Comparison of ENCODE assay signal across 8 cellular contexts in genomic region chr6:109794201-109794926, GRCh38.
DNase-seq lines count a peak whose midpoint lies in the region; ATAC-seq and TF ChIP-seq lines count a peak whose summit lies in the region.

No MANE protein-coding gene starts in this region.

- H3K9me3 ChIP-seq in mucosa of descending colon: no peaks in the 10 kb centered on the region

- DNase-seq in AG20443 (ENCODE audit: low spot score): peak; percentile 56
- DNase-seq in astrocyte of the spinal cord (ENCODE audit: low read depth, low spot score): peak; percentile 65
- DNase-seq in mucosa of descending colon: peak in 1 of 3 donors; percentile 8
- no peak for DNase-seq in stimulated activated CD4-positive, alpha-beta T cell treated with anti-CD3 and anti-CD28 coated beads, Interleukin-2, amount 100 ng/mL, for 24 hours
- no peak for DNase-seq in HT-29 (ENCODE audit: low spot score)
- DNase-seq in stimulated activated CD4-positive, alpha-beta T cell treated with anti-CD3 and anti-CD28 coated beads, Interleukin-4, amount 100 ng/mL, for 24 hours: no peak
- no peak for DNase-seq in posterior vena cava (ENCODE audit: low spot score)

- H3K36me3 ChIP-seq in mucosa of descending colon (ENCODE audit: low read depth): no peaks in the 10 kb centered on the region

- intact Hi-C loops in mucosa of descending colon (cut with DNase I, micrococcal nuclease): no loop called here
- intact Hi-C loops in posterior vena cava (cut with DNase I): no loop called here

- H3K4me1 ChIP-seq in mucosa of descending colon (ENCODE audit: low read depth): peaks cover 3% of the 10 kb centered on the region

- in situ Hi-C loops in astrocyte of the spinal cord (cut with HindIII; ENCODE audit: low sequenced_read_pairs): no loop called here

- no peak overlapping the region for H3K4me3 ChIP-seq in astrocyte of the spinal cord (ENCODE audit: low read depth, low read length)
- H3K4me3 ChIP-seq in mucosa of descending colon: no peak overlapping the region

- ATAC-seq in HG02852 (IDR thresholded peaks at IDR 0.05; ENCODE audit: unreplicated experiment) (peak; percentile 52), mucosa of descending colon (peak; percentile 28)

- TF ChIP-seq CTCF in astrocyte of the spinal cord (IDR thresholded peaks at IDR 0.05; ENCODE audit: low read depth, low read length): no peak
- no peak for TF ChIP-seq CTCF in mucosa of descending colon (IDR thresholded peaks at IDR 0.05)

Comparison
In these comparisons a context has a peak if more than half of its experiments do, and no peak if none do; other contexts are left out.
1. DNase-seq: peak in AG20443 (single experiment) and astrocyte of the spinal cord (single experiment); none in stimulated activated CD4-positive, alpha-beta T cell treated with anti-CD3 and anti-CD28 coated beads, Interleukin-2, amount 100 ng/mL, for 24 hours (0 of 2), HT-29 (single experiment), stimulated activated CD4-positive, alpha-beta T cell treated with anti-CD3 and anti-CD28 coated beads, Interleukin-4, amount 100 ng/mL, for 24 hours (single experiment) and posterior vena cava (single experiment).